In the genomic region with DNA sequence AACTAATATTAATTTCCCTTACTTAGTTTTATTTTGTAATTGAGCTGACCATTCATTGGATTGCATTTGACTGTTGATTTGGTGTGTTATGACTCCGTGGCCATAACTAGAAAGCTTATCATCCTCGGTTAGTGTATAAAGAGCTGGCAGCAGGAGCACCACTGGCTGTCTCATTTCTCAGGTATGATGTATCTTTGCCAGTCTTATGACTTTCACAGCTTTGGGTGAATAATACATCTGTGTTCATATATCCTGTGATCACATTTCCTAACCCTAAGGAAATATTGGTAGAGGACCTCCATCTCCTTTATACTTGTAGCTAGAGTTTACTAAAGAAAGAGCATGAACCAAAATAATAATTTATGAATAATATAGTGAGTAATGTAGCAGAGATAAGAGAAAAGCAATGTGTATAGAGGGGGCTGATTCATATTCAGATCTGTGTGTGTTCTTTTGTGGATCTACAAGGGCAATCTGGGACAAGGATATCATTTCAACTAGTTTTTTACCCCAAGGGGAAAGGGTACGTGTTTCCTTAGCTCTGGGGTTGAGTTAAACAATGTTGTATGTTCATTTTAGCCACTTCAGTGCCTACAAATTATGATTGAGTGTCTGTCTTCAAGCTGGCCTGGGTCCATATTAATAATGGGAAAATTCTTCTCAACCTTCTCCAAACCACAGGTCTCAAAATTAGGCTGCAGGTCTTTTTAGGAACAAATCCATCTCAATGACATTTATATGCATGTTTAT, we compare ENCODE assay signal across 17 cellular contexts.
DNase-seq lines count a peak whose midpoint lies in the region; ATAC-seq and TF ChIP-seq lines count a peak whose summit lies in the region.
"Had no signal": no experiment of that assay in that cellular context is flagged by ENCODE, and none has a peak within 500 bp of the region (broad histone marks: within the 10 kb centered on the region; RNA-seq: fewer than 3 reads in every experiment).

No MANE protein-coding gene starts in this region.

- H3K9me3 Mint-ChIP-seq in activated naive CD8-positive, alpha-beta T cell treated with anti-CD3 and anti-CD28 coated beads for 36 hours, result no peaks in the 10 kb centered on the region
- H3K9me3 Mint-ChIP-seq in CD8-positive, alpha-beta T cell, result no peaks in the 10 kb centered on the region
- H3K9me3 Mint-ChIP-seq: CD4-positive, alpha-beta memory T cell had no signal

- ATAC-seq in CD8-positive, alpha-beta T cell, result no peak
- ATAC-seq in heart right ventricle, result no peak
- ATAC-seq: naive thymus-derived CD8-positive, alpha-beta T cell; T-helper 17 cell had no signal

- POLR2A ChIA-PET in CD8-positive, alpha-beta T cell (lab: Charles Lee), result no interaction called here

- H3K4me3 ChIP-seq in osteoblast (ENCODE audit: insufficient read depth, low read length) (no peak overlapping the region), vagina (no peak overlapping the region), heart right ventricle (no peak overlapping the region)
- H3K4me3 ChIP-seq in CD8-positive, alpha-beta T cell (ENCODE audit: low read depth, low read length), result no peak overlapping the region
- H3K4me3 ChIP-seq: coronary artery, psoas muscle had no signal

- DNase-seq in ELR (ENCODE audit: low read depth), result peak; percentile 90
- peak; percentile 40 for DNase-seq in RKO (ENCODE audit: low spot score)
- peak; percentile 79 for DNase-seq in epithelial cell of prostate (ENCODE audit: low read depth, low spot score)
- DNase-seq in osteoblast (ENCODE audit: insufficient read length, low spot score, missing footprints), result peak; percentile 78
- no peak for DNase-seq in activated naive CD8-positive, alpha-beta T cell treated with anti-CD3 and anti-CD28 coated beads for 36 hours
- no peak for DNase-seq in vagina (ENCODE audit: extremely low spot score in 2 of 2)
- DNase-seq in CD8-positive, alpha-beta T cell, result no peak
- DNase-seq in heart right ventricle, result no peak
- DNase-seq: activated CD4-positive, CD25-positive, alpha-beta regulatory T cell treated with anti-CD3 and anti-CD28 coated beads, Interleukin-2, amount 50 U/mL, for 72 hours; CD4-positive, alpha-beta memory T cell; naive thymus-derived CD8-positive, alpha-beta T cell; NCI-H2029; psoas muscle; stimulated activated CD4-positive, alpha-beta T cell treated with anti-CD3 and anti-CD28 coated beads, Interleukin-15, amount 100 ng/mL, for 24 hours; T-helper 17 cell had no signal

- no peak overlapping the region for H2AFZ ChIP-seq in osteoblast (ENCODE audit: low read length)

- no peaks in the 10 kb centered on the region for H3K79me2 ChIP-seq in osteoblast (ENCODE audit: insufficient read depth, low read length)

- peak overlapping the region; percentile 6 for H3K4me2 ChIP-seq in osteoblast (ENCODE audit: insufficient read depth, low read length)

- peaks cover 4% of the 10 kb centered on the region for H3K27me3 Mint-ChIP-seq in activated naive CD8-positive, alpha-beta T cell treated with anti-CD3 and anti-CD28 coated beads for 36 hours
- H3K27me3 Mint-ChIP-seq in CD8-positive, alpha-beta T cell (ENCODE audit: low read depth), result peaks cover 2% of the 10 kb centered on the region
- H3K27me3 Mint-ChIP-seq: activated naive CD8-positive, alpha-beta T cell had no signal

- no peak overlapping the region for H3K27ac Mint-ChIP-seq in activated naive CD8-positive, alpha-beta T cell treated with anti-CD3 and anti-CD28 coated beads for 36 hours
- H3K27ac Mint-ChIP-seq in CD8-positive, alpha-beta T cell, result no peak overlapping the region
- H3K27ac Mint-ChIP-seq: activated naive CD8-positive, alpha-beta T cell; CD4-positive, alpha-beta memory T cell; naive thymus-derived CD8-positive, alpha-beta T cell; T-helper 17 cell had no signal

- peak overlapping the region; percentile 75 for H3K27ac ChIP-seq in epithelial cell of prostate
- peak overlapping the region; percentile 84 for H3K27ac ChIP-seq in osteoblast (ENCODE audit: low read depth, low read length)
- H3K27ac ChIP-seq in vagina, result no peak overlapping the region
- H3K27ac ChIP-seq in CD8-positive, alpha-beta T cell (ENCODE audit: low read depth, low read length), result no peak overlapping the region
- no peak overlapping the region for H3K27ac ChIP-seq in heart right ventricle
- H3K27ac ChIP-seq: coronary artery, psoas muscle had no signal

- 55 to 65% methylated on average over 3 of the region's 3 CpGs for WGBS in heart right ventricle, 2 donors

- H3K27me3 ChIP-seq in osteoblast (ENCODE audit: insufficient read depth, low read length), result no peaks in the 10 kb centered on the region
- H3K27me3 ChIP-seq in vagina, result no peaks in the 10 kb centered on the region
- H3K27me3 ChIP-seq in CD8-positive, alpha-beta T cell (ENCODE audit: insufficient read depth, low read length), result no peaks in the 10 kb centered on the region
- no peaks in the 10 kb centered on the region for H3K27me3 ChIP-seq in heart right ventricle

- H4K20me1 ChIP-seq in osteoblast (ENCODE audit: insufficient read depth, low read length), result no peaks in the 10 kb centered on the region

- no peaks in the 10 kb centered on the region for H3K4me1 Mint-ChIP-seq in activated naive CD8-positive, alpha-beta T cell treated with anti-CD3 and anti-CD28 coated beads for 36 hours
- no peaks in the 10 kb centered on the region for H3K4me1 Mint-ChIP-seq in CD8-positive, alpha-beta T cell (ENCODE audit: low read depth)
- H3K4me1 Mint-ChIP-seq: CD4-positive, alpha-beta memory T cell; naive thymus-derived CD8-positive, alpha-beta T cell; T-helper 17 cell had no signal

- CTCF ChIA-PET in CD8-positive, alpha-beta T cell (lab: Charles Lee), result no interaction called here

- H3K4me1 ChIP-seq in osteoblast (ENCODE audit: insufficient read depth, low read length), result peaks cover 15% of the 10 kb centered on the region
- H3K4me1 ChIP-seq in vagina, result no peaks in the 10 kb centered on the region
- no peaks in the 10 kb centered on the region for H3K4me1 ChIP-seq in CD8-positive, alpha-beta T cell (ENCODE audit: insufficient read depth, low read length)
- H3K4me1 ChIP-seq in heart right ventricle, result peaks cover 0 to 5% (median 0%) of the 10 kb centered on the region in 9 donors
- H3K4me1 ChIP-seq: psoas muscle had no signal

- H3K9me3 ChIP-seq in osteoblast (ENCODE audit: low read depth, low read length) (no peaks in the 10 kb centered on the region), vagina (no peaks in the 10 kb centered on the region), heart right ventricle (no peaks in the 10 kb centered on the region)
- no peaks in the 10 kb centered on the region for H3K9me3 ChIP-seq in CD8-positive, alpha-beta T cell (ENCODE audit: low read length)
- H3K9me3 ChIP-seq: psoas muscle had no signal

- TF ChIP-seq POLR2A in vagina (IDR thresholded peaks at IDR 0.05), result no peak

- no peak for TF ChIP-seq CTCF in osteoblast (IDR thresholded peaks at IDR 0.05; ENCODE audit: extremely low read depth, low read depth, low read length)
- TF ChIP-seq CTCF in vagina (IDR thresholded peaks at IDR 0.05), result no peak
- no peak for TF ChIP-seq CTCF in CD8-positive, alpha-beta T cell (IDR thresholded peaks at IDR 0.05)
- TF ChIP-seq CTCF in heart right ventricle (IDR thresholded peaks at IDR 0.05), result no peak

- H3K4me3 Mint-ChIP-seq in activated naive CD8-positive, alpha-beta T cell treated with anti-CD3 and anti-CD28 coated beads for 36 hours, result no peak overlapping the region
- no peak overlapping the region for H3K4me3 Mint-ChIP-seq in CD8-positive, alpha-beta T cell
- H3K4me3 Mint-ChIP-seq: activated naive CD8-positive, alpha-beta T cell; CD4-positive, alpha-beta memory T cell; naive thymus-derived CD8-positive, alpha-beta T cell; T-helper 17 cell had no signal

- intact Hi-C loops in vagina (cut with DNase I), result no loop called here
- intact Hi-C loops in CD8-positive, alpha-beta T cell (cut with DNase I, micrococcal nuclease), result no loop called here
- intact Hi-C loops in heart right ventricle (cut with DNase I), result no loop called here

- no peaks in the 10 kb centered on the region for H3K36me3 Mint-ChIP-seq in activated naive CD8-positive, alpha-beta T cell treated with anti-CD3 and anti-CD28 coated beads for 36 hours
- H3K36me3 Mint-ChIP-seq in CD8-positive, alpha-beta T cell, result no peaks in the 10 kb centered on the region
- H3K36me3 Mint-ChIP-seq: activated naive CD8-positive, alpha-beta T cell; CD4-positive, alpha-beta memory T cell; naive thymus-derived CD8-positive, alpha-beta T cell had no signal

- no peaks in the 10 kb centered on the region for H3K36me3 ChIP-seq in osteoblast (ENCODE audit: insufficient read depth, low read length)
- H3K36me3 ChIP-seq in vagina, result no peaks in the 10 kb centered on the region
- H3K36me3 ChIP-seq in CD8-positive, alpha-beta T cell (ENCODE audit: insufficient read depth, low read length), result no peaks in the 10 kb centered on the region
- H3K36me3 ChIP-seq in heart right ventricle, result no peaks in the 10 kb centered on the region

Comparison
In these comparisons a context has a peak if more than half of its experiments do, and no peak if none do; other contexts are left out.
1. DNase-seq: peak in ELR (single experiment), RKO (single experiment), epithelial cell of prostate (single experiment) and osteoblast (single experiment); none in activated naive CD8-positive, alpha-beta T cell treated with anti-CD3 and anti-CD28 coated beads for 36 hours (single experiment), vagina (0 of 2), CD8-positive, alpha-beta T cell (0 of 7) and heart right ventricle (0 of 2).
2. H3K27ac ChIP-seq: peak in epithelial cell of prostate (single experiment) and osteoblast (single experiment); none in vagina (single experiment), CD8-positive, alpha-beta T cell (single experiment) and heart right ventricle (0 of 10).